30 cellular contexts compared by ENCODE assay signal in the genomic region with DNA sequence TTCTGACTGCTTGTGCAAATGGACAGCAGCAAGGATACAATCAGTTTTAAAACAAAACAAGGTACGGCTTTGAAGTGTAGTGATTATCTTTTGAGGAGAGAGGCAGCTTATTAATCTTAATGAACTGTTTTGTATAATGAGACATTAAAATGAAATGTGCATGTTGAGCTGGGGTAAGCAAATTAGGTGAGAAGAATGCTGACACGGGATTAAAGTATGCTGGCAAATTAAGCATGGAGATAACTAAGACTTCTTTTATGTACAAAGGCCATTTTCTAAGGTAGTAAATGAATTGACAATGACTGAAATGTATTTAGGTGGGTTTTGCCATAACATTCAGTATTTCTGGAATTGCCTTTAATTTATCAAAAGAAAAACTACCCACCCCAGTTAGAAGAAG. TPM values are rescaled to one million over a fixed set of nuclear protein-coding genes. Genes with fewer than 3 reads are reported as not detected.
"Had no signal": no experiment of that assay in that cellular context is flagged by ENCODE, and none has a peak within 500 bp of the region (broad histone marks: within the 10 kb centered on the region; RNA-seq: fewer than 3 reads in every experiment).

No MANE protein-coding gene starts in this region.

- H3K9me3 Mint-ChIP-seq: dendritic cell treated with granulocyte-macrophage colony-stimulating factor and Interleukin-4, amounts not matched to agents 40 ng/mL and 50 ng/mL, for 4 days; mesothelial cell of epicardium; naive B cell; natural killer cell treated with Interleukin-12 subunit alpha and Interleukin-12 subunit beta and Interleukin-15 and Interleukin-18, amount 100 ng/mL, for 72 hours; neural progenitor cell had no signal

- H3K4me1 ChIP-seq: neural progenitor cell, parathyroid adenoma had no signal

- H3K9me3 ChIP-seq: colonic mucosa, esophagus squamous epithelium, heart right ventricle, left lung, mucosa of descending colon, stomach, thoracic aorta, tibial nerve, upper lobe of left lung had no signal

- ATAC-seq: heart right ventricle; left cardiac atrium; left lung; mucosa of descending colon; natural killer cell treated with Interleukin-12 subunit alpha and Interleukin-12 subunit beta and Interleukin-15 and Interleukin-18, amount 100 ng/mL, for 72 hours; sciatic nerve had no signal

- H3K4me1 Mint-ChIP-seq: mesothelial cell of epicardium, neural progenitor cell had no signal

- H3K27me3 Mint-ChIP-seq: dendritic cell treated with granulocyte-macrophage colony-stimulating factor and Interleukin-4, amounts not matched to agents 40 ng/mL and 50 ng/mL, for 4 days; naive B cell; natural killer cell treated with Interleukin-12 subunit alpha and Interleukin-12 subunit beta and Interleukin-15 and Interleukin-18, amount 100 ng/mL, for 72 hours; progenitor cell of endocrine pancreas had no signal

- DNase-seq: colonic mucosa; effector memory CD4-positive, alpha-beta T cell; erythroblast; esophagus squamous epithelium; foreskin melanocyte; glutamatergic neuron; heart right ventricle; hippocampal formation; left cardiac atrium; left lung; mesenchymal stem cell; mucosa of descending colon; naive B cell; stimulated activated CD4-positive, alpha-beta T cell treated with anti-CD3 and anti-CD28 coated beads, Interleukin-12 subunit alpha, Interleukin-12 subunit beta, amount 100 ng/mL, for 4 hours; stimulated activated CD4-positive, alpha-beta T cell treated with anti-CD3 and anti-CD28 coated beads, Interleukin-1b, Interleukin-23, amount 100 ng/mL, for 48 hours; stimulated activated CD4-positive, alpha-beta T cell treated with anti-CD3 and anti-CD28 coated beads, Interleukin-4, amount 100 ng/mL, for 1 hour; stimulated activated CD8-positive, alpha-beta memory T cell treated with anti-CD3 and anti-CD28 coated beads, Interleukin-4, amount 100 ng/mL, for 48 hours; stimulated activated naive CD4-positive, alpha-beta T cell treated with Interleukin-2 at 50 U/mL for 16 hours; stomach; upper lobe of left lung had no signal

- H3K27ac ChIP-seq: colonic mucosa, esophagus squamous epithelium, left lung, neural progenitor cell, parathyroid adenoma, thoracic aorta, upper lobe of left lung had no signal

- H2AFZ ChIP-seq: neural progenitor cell, parathyroid adenoma had no signal

- H3K4me3 Mint-ChIP-seq: dendritic cell treated with granulocyte-macrophage colony-stimulating factor and Interleukin-4, amounts not matched to agents 40 ng/mL and 50 ng/mL, for 4 days; mesothelial cell of epicardium; naive B cell; natural killer cell treated with Interleukin-12 subunit alpha and Interleukin-12 subunit beta and Interleukin-15 and Interleukin-18, amount 100 ng/mL, for 72 hours; neural progenitor cell had no signal

- H3K27me3 ChIP-seq: colonic mucosa, esophagus squamous epithelium, heart right ventricle, left lung, neural progenitor cell, stomach, tibial nerve, upper lobe of left lung had no signal

- H3K27ac Mint-ChIP-seq: dendritic cell treated with granulocyte-macrophage colony-stimulating factor and Interleukin-4, amounts not matched to agents 40 ng/mL and 50 ng/mL, for 4 days; mesothelial cell of epicardium; natural killer cell treated with Interleukin-12 subunit alpha and Interleukin-12 subunit beta and Interleukin-15 and Interleukin-18, amount 100 ng/mL, for 72 hours; neural progenitor cell; progenitor cell of endocrine pancreas had no signal

- H3K4me3 ChIP-seq: colonic mucosa, esophagus squamous epithelium, heart right ventricle, left lung, mucosa of descending colon, neural progenitor cell, smooth muscle cell, stomach, thoracic aorta, tibial nerve, upper lobe of left lung had no signal

- H3K9ac ChIP-seq: neural progenitor cell, parathyroid adenoma had no signal

- H3K4me2 ChIP-seq: neural progenitor cell, smooth muscle cell had no signal

RNA-seq across cellular contexts. Expression of gene C17orf113, which starts 51.9 kb away (rescaled TPM):
- total RNA-seq: natural killer cell treated with Interleukin-12 subunit alpha and Interleukin-12 subunit beta and Interleukin-15 and Interleukin-18, amount 100 ng/mL, for 72 hours had no signal
